ENCODE assay signal across 2 cellular contexts in genomic region chr12:123305160-123305559, GRCh38.
TF ChIP-seq lines count a peak whose summit lies in the region.

No MANE protein-coding gene starts in this region.

TF ChIP-seq in K562, 482 proteins besides CTCF, POLR2A, EP300 and RAD21:
- no peak for TF ChIP-seq E2F8 (IDR thresholded peaks at IDR 0.05; ENCODE audit: low read depth, partially characterized antibody)
- no peak for TF ChIP-seq PTTG1 (tag; IDR thresholded peaks at IDR 0.05; ENCODE audit: low read depth)
- TF ChIP-seq RBM39 (optimal IDR thresholded peaks at IDR 0.05; ENCODE audit: low read depth, low read length) = no peak
- no peak for TF ChIP-seq MEF2D (tag; conservative IDR thresholded peaks at IDR 0.05; ENCODE audit: low read depth)
- TF ChIP-seq DEAF1 (CRISPR knock-in tag; IDR thresholded peaks at IDR 0.05) = no peak
- no peak for TF ChIP-seq FOXO4 (CRISPR knock-in tag; IDR thresholded peaks at IDR 0.05)
- no peak for TF ChIP-seq ZNF668 (CRISPR knock-in tag; IDR thresholded peaks at IDR 0.05)
- peak; percentile 85 for TF ChIP-seq FOXJ2 (tag; IDR thresholded peaks at IDR 0.05)
- no peak for TF ChIP-seq ZFPM2 (CRISPR knock-in tag; IDR thresholded peaks at IDR 0.05)
- no peak for TF ChIP-seq SRSF3 (IDR thresholded peaks at IDR 0.05; ENCODE audit: insufficient read depth, low read length)
- no peak for TF ChIP-seq NBN (IDR thresholded peaks at IDR 0.05; ENCODE audit: low read depth)
- no peak for TF ChIP-seq ZBTB34 (CRISPR knock-in tag; IDR thresholded peaks at IDR 0.05)
- TF ChIP-seq TFE3 (CRISPR knock-in tag; IDR thresholded peaks at IDR 0.05) = peak; percentile 29; the same call in 1 of the 2 replicates
- no peak for TF ChIP-seq NONO (IDR thresholded peaks at IDR 0.05; ENCODE audit: low read depth in 2 of 2, low read length in 1 of 2)

TF ChIP-seq in SK-N-SH treated with all-trans-retinoic acid at 6 μM for 48 hours, 23 proteins besides CTCF, POLR2A, EP300 and RAD21:
- TF ChIP-seq CSDC2 (CRISPR knock-in tag; IDR thresholded peaks at IDR 0.05) = no peak
- TF ChIP-seq TSHZ2 (CRISPR knock-in tag; IDR thresholded peaks at IDR 0.05) = no peak
- no peak for TF ChIP-seq ZFP30 (CRISPR knock-in tag; IDR thresholded peaks at IDR 0.05)
- TF ChIP-seq BACH2 (CRISPR knock-in tag; IDR thresholded peaks at IDR 0.05; ENCODE audit: borderline replicate concordance) = no peak
- TF ChIP-seq PPARA (CRISPR knock-in tag; IDR thresholded peaks at IDR 0.05; ENCODE audit: borderline replicate concordance) = no peak
- TF ChIP-seq GLIS3 (CRISPR knock-in tag; IDR thresholded peaks at IDR 0.05) = no peak
- TF ChIP-seq ZFP3 (CRISPR knock-in tag; IDR thresholded peaks at IDR 0.05) = no peak
- no peak for TF ChIP-seq SNAI2 (CRISPR knock-in tag; IDR thresholded peaks at IDR 0.05)
- TF ChIP-seq ISL1 (CRISPR knock-in tag; IDR thresholded peaks at IDR 0.05) = no peak
- no peak for TF ChIP-seq ESRRG (CRISPR knock-in tag; IDR thresholded peaks at IDR 0.05)
- TF ChIP-seq ARNTL (CRISPR knock-in tag; IDR thresholded peaks at IDR 0.05; ENCODE audit: borderline replicate concordance, low read depth) = no peak
- TF ChIP-seq CREB5 (CRISPR knock-in tag; IDR thresholded peaks at IDR 0.05; ENCODE audit: low read depth) = no peak
- no peak for TF ChIP-seq ZNF565 (CRISPR knock-in tag; conservative IDR thresholded peaks at IDR 0.05; ENCODE audit: low read depth)
- TF ChIP-seq CSRNP3 (CRISPR knock-in tag; IDR thresholded peaks at IDR 0.05) = no peak
- no peak for TF ChIP-seq ZNF8 (CRISPR knock-in tag; IDR thresholded peaks at IDR 0.05)
- no peak for TF ChIP-seq ZC3H10 (CRISPR knock-in tag; IDR thresholded peaks at IDR 0.05)
- TF ChIP-seq TOX (CRISPR knock-in tag; IDR thresholded peaks at IDR 0.05; ENCODE audit: borderline replicate concordance) = no peak
